In genomic region chr10:3217301-3217700, GRCh38 we compare ENCODE assay signal across 22 cellular contexts. TPM values are rescaled to one million over a fixed set of nuclear protein-coding genes. Genes with fewer than 3 reads are reported as not detected.
A peak's percentile ranks its signal among the peaks of the same experiment; 100 is the strongest.
DNase-seq lines count a peak whose midpoint lies in the region; ATAC-seq and TF ChIP-seq lines count a peak whose summit lies in the region.
"Had no signal": no experiment of that assay in that cellular context is flagged by ENCODE, and none has a peak within 500 bp of the region (broad histone marks: within the 10 kb centered on the region; RNA-seq: fewer than 3 reads in every experiment).

No MANE protein-coding gene starts in this region.

- H3K4me3 ChIP-seq in BJ (ENCODE audit: low read depth, low read length) (no peak overlapping the region), lower lobe of right lung (no peak overlapping the region), mesendoderm (ENCODE audit: low read length) (no peak overlapping the region)
- H3K4me3 ChIP-seq: mucosa of descending colon, sigmoid colon had no signal

- CTCF ChIA-PET in BJ (lab: Yijun Ruan, JAX): interaction anchor here (1.2 kb wide), 1 partner anchor 20 kb away, joined by 5 read pairs; no protein-coding TSS in a partner anchor

- H3K36me3 ChIP-seq in BJ (ENCODE audit: control insufficient read depth, insufficient read depth, low read length) (no peaks in the 10 kb centered on the region), lower lobe of right lung (no peaks in the 10 kb centered on the region), mesendoderm (ENCODE audit: control insufficient read depth, insufficient read depth, low read length) (no peaks in the 10 kb centered on the region)
- H3K36me3 ChIP-seq: sigmoid colon had no signal

- H3K79me1 ChIP-seq in mesendoderm (ENCODE audit: low read length): no peaks in the 10 kb centered on the region

- intact Hi-C loops in lower lobe of right lung (cut with DNase I): no loop called here

- no peak overlapping the region for H4K5ac ChIP-seq in mesendoderm (ENCODE audit: low read length)

- no peak overlapping the region for H2BK15ac ChIP-seq in mesendoderm (replicated peaks; ENCODE audit: low read depth)

- POLR2A ChIA-PET in BJ (lab: Charles Lee): no interaction called here

- no peak overlapping the region for H3K23ac ChIP-seq in mesendoderm (ENCODE audit: low read length)

- H3K56ac ChIP-seq in mesendoderm (ENCODE audit: low read length): no peak overlapping the region

- H2AK5ac ChIP-seq in mesendoderm (ENCODE audit: low read length): no peak overlapping the region

- DNase-seq in BJ (ENCODE audit: low read depth) (peak; percentile 40), NCI-H526 treated with DMSO at 0.1 percent for 48 hours (lab: John Stamatoyannopoulos, UW) (peak; percentile 59), dedifferentiated amniotic fluid mesenchymal stem cell (ENCODE audit: extremely low spot score) (peak; percentile 54), kidney glomerular epithelial cell (lab: John Stamatoyannopoulos, UW) (peak; percentile 50), lower lobe of right lung (no peak), mesendoderm (no peak), ecto neural progenitor cell (ENCODE audit: low spot score) (no peak)
- DNase-seq: activated CD4-positive, alpha-beta memory T cell treated with anti-CD3 and anti-CD28 coated beads for 36 hours; activated naive CD8-positive, alpha-beta T cell treated with anti-CD3 and anti-CD28 coated beads, Interleukin-2, amount 10 ng/mL, durations not matched to agents 7 days and 5 days; activated T-cell treated with anti-CD3 and anti-CD28 coated beads, Interleukin-2, amount 50 U/mL, for 4 hours; Calu3; endodermal cell; GF-D8; mucosa of descending colon; NCI-H1105; NCI-H82; nucleus accumbens; sigmoid colon; stimulated activated CD4-positive, alpha-beta T cell treated with anti-CD3 and anti-CD28 coated beads, Interleukin-2, amount 100 ng/mL, for 24 hours; substantia nigra had no signal

- H3K27me3 ChIP-seq in BJ (ENCODE audit: control insufficient read depth, insufficient read depth, low read length) (no peaks in the 10 kb centered on the region), lower lobe of right lung (ENCODE audit: low read depth) (no peaks in the 10 kb centered on the region), mesendoderm (ENCODE audit: insufficient read depth, low read length, poor library complexity) (no peaks in the 10 kb centered on the region)
- H3K27me3 ChIP-seq: sigmoid colon had no signal

- TF ChIP-seq CTCF in BJ (IDR thresholded peaks at IDR 0.05; ENCODE audit: insufficient read depth, low read depth, low read length) (no peak), lower lobe of right lung (IDR thresholded peaks at IDR 0.05) (no peak)

- ATAC-seq in lower lobe of right lung (no peak), GM19455 (IDR thresholded peaks at IDR 0.05; ENCODE audit: unreplicated experiment) (no peak)
- ATAC-seq: activated T-cell treated with anti-CD3 and anti-CD28 coated beads, Interleukin-2, amount 50 U/mL, for 4 hours; mucosa of descending colon had no signal

- H3K9me3 ChIP-seq in lower lobe of right lung: no peaks in the 10 kb centered on the region
- H3K9me3 ChIP-seq: mucosa of descending colon, sigmoid colon had no signal

- no peak overlapping the region for H3K4me2 ChIP-seq in mesendoderm (ENCODE audit: low read length)

- no peak overlapping the region for H3K9ac ChIP-seq in mesendoderm (ENCODE audit: low read length)

- H3K27ac ChIP-seq in lower lobe of right lung (no peak overlapping the region), mesendoderm (ENCODE audit: low read depth, low read length) (no peak overlapping the region)
- H3K27ac ChIP-seq: sigmoid colon, VCaP had no signal

- no peaks in the 10 kb centered on the region for H3K79me2 ChIP-seq in mesendoderm (ENCODE audit: control insufficient read depth, insufficient read depth, low read length)

- no peak overlapping the region for H2BK120ac ChIP-seq in mesendoderm (ENCODE audit: low read depth, low read length)

- no peak overlapping the region for H3K4ac ChIP-seq in mesendoderm (ENCODE audit: low read depth, low read length)

- H3K4me1 ChIP-seq in lower lobe of right lung (no peaks in the 10 kb centered on the region), mesendoderm (ENCODE audit: control insufficient read depth, low read depth, low read length) (peaks cover 3% of the 10 kb centered on the region)

- H3K18ac ChIP-seq in mesendoderm (ENCODE audit: low read length): no peak overlapping the region

- H2BK5ac ChIP-seq in mesendoderm (ENCODE audit: low read length): no peak overlapping the region

- no peak overlapping the region for H4K8ac ChIP-seq in mesendoderm (ENCODE audit: low read depth, low read length)

- WGBS in mesendoderm (ENCODE audit: extremely low coverage, insufficient coverage, low lambda C conversion rate): no CpG with 5 or more reads among the region's 2 CpGs

RNA-seq across cellular contexts. Expression of gene PITRM1, which starts 44.7 kb away (rescaled TPM):
- polyA plus RNA-seq in BJ (2011; rRNA removed): 49.8 and 68.5 TPM in 2 replicates
- 48.9 and 62.5 TPM in 2 replicates for polyA minus RNA-seq in BJ (2011; rRNA and poly(A)+ RNA removed)
- total RNA-seq in lower lobe of right lung: 60.2 TPM
- 26.4 TPM for polyA plus RNA-seq in mesendoderm (2013, experiment 1 of 2)
- 26.5 TPM for polyA plus RNA-seq in mesendoderm (2013, experiment 2 of 2)

Comparison
In these comparisons a context has a peak if more than half of its experiments do, and no peak if none do; other contexts are left out.
1. DNase-seq: peak in BJ (single experiment), NCI-H526 treated with DMSO at 0.1 percent for 48 hours (single experiment), dedifferentiated amniotic fluid mesenchymal stem cell (single experiment) and kidney glomerular epithelial cell (single experiment); none in lower lobe of right lung (single experiment), mesendoderm (single experiment) and ecto neural progenitor cell (single experiment).